Comparison of ENCODE assay signal across 8 cellular contexts in genomic region chr4:49109567-49110166, GRCh38.
DNase-seq lines count a peak whose midpoint lies in the region; ATAC-seq and TF ChIP-seq lines count a peak whose summit lies in the region.
"Not testable (repeated sequence)": the region's sequence is repeated elsewhere in the genome, so short reads cannot be mapped to it uniquely, and the experiment has no call there.

No MANE protein-coding gene starts in this region.

- H3K27me3 Mint-ChIP-seq in CD8-positive, alpha-beta T cell (ENCODE audit: low read depth); activated CD8-positive, alpha-beta T cell treated with anti-CD3 and anti-CD28 coated beads for 36 hours: not testable (repeated sequence)

- not testable (repeated sequence) for TF ChIP-seq CTCF in CD8-positive, alpha-beta T cell (IDR thresholded peaks at IDR 0.05); activated CD8-positive, alpha-beta T cell treated with anti-CD3 and anti-CD28 coated beads for 36 hours (IDR thresholded peaks at IDR 0.05); heart right ventricle (IDR thresholded peaks at IDR 0.05)

- 53 to 60% methylated on average over 10 of the region's 10 CpGs for WGBS in heart right ventricle, 2 donors

- not testable (repeated sequence) for H3K4me3 ChIP-seq in CD8-positive, alpha-beta T cell (ENCODE audit: low read depth, low read length); heart right ventricle

- intact Hi-C loops in CD8-positive, alpha-beta T cell (cut with DNase I, micrococcal nuclease); activated CD8-positive, alpha-beta T cell treated with anti-CD3 and anti-CD28 coated beads for 36 hours (cut with micrococcal nuclease); sciatic nerve (cut with DNase I): not testable (repeated sequence)
- intact Hi-C loops in heart right ventricle (cut with DNase I), result loop anchor here in 1 of 10 donors (10.0 kb wide), 1 partner anchor 45 kb away; no protein-coding TSS in a partner anchor

- H3K9me3 Mint-ChIP-seq in CD8-positive, alpha-beta T cell, result peaks cover 62% of the 10 kb centered on the region
- H3K9me3 Mint-ChIP-seq in activated CD8-positive, alpha-beta T cell treated with anti-CD3 and anti-CD28 coated beads for 36 hours, result peaks cover 67% of the 10 kb centered on the region

- POLR2A ChIA-PET in CD8-positive, alpha-beta T cell (lab: Charles Lee); activated CD8-positive, alpha-beta T cell treated with anti-CD3 and anti-CD28 coated beads for 36 hours (lab: Charles Lee): not testable (repeated sequence)

- not testable (repeated sequence) for H3K27ac Mint-ChIP-seq in CD8-positive, alpha-beta T cell; activated CD8-positive, alpha-beta T cell treated with anti-CD3 and anti-CD28 coated beads for 36 hours

- not testable (repeated sequence) for H3K27me3 ChIP-seq in CD8-positive, alpha-beta T cell (ENCODE audit: insufficient read depth, low read length); heart right ventricle

- H3K4me1 Mint-ChIP-seq in CD8-positive, alpha-beta T cell (ENCODE audit: low read depth); activated CD8-positive, alpha-beta T cell treated with anti-CD3 and anti-CD28 coated beads for 36 hours (ENCODE audit: low read depth): not testable (repeated sequence)

- CTCF ChIA-PET in CD8-positive, alpha-beta T cell (lab: Charles Lee); activated CD8-positive, alpha-beta T cell treated with anti-CD3 and anti-CD28 coated beads for 36 hours (lab: Charles Lee): not testable (repeated sequence)

- peaks cover 43% of the 10 kb centered on the region for H3K36me3 Mint-ChIP-seq in CD8-positive, alpha-beta T cell
- peaks cover 61% of the 10 kb centered on the region for H3K36me3 Mint-ChIP-seq in activated CD8-positive, alpha-beta T cell treated with anti-CD3 and anti-CD28 coated beads for 36 hours (ENCODE audit: low read depth)

- H3K27ac ChIP-seq in CD8-positive, alpha-beta T cell (ENCODE audit: low read depth, low read length); heart right ventricle: not testable (repeated sequence)

- peak; percentile 24 for ATAC-seq in CD8-positive, alpha-beta T cell
- ATAC-seq in GM19324 (IDR thresholded peaks at IDR 0.05; ENCODE audit: low FRiP score, unreplicated experiment) (peak; percentile 44), GM21619 (IDR thresholded peaks at IDR 0.05; ENCODE audit: unreplicated experiment) (peak; percentile 33), HG02938 (IDR thresholded peaks at IDR 0.05; ENCODE audit: unreplicated experiment) (peak; percentile 32), HG03432 (IDR thresholded peaks at IDR 0.05; ENCODE audit: unreplicated experiment) (peak; percentile 38), heart right ventricle (peak; percentile 45 to 79 (median 68)), sciatic nerve (peak; percentile 79)
- ATAC-seq in activated CD8-positive, alpha-beta T cell treated with anti-CD3 and anti-CD28 coated beads for 36 hours, result peak; percentile 36

- not testable (repeated sequence) for H3K4me3 Mint-ChIP-seq in CD8-positive, alpha-beta T cell; activated CD8-positive, alpha-beta T cell treated with anti-CD3 and anti-CD28 coated beads for 36 hours

- not testable (repeated sequence) for H3K9me3 ChIP-seq in CD8-positive, alpha-beta T cell (ENCODE audit: low read length)
- H3K9me3 ChIP-seq in heart right ventricle, result peaks cover 0 to 92% (median 47%) of the 10 kb centered on the region in 11 donors

- DNase-seq in CD8-positive, alpha-beta T cell; activated CD8-positive, alpha-beta T cell treated with anti-CD3 and anti-CD28 coated beads for 36 hours; heart right ventricle; sciatic nerve (ENCODE audit: low spot score): not testable (repeated sequence)

- not testable (repeated sequence) for H3K36me3 ChIP-seq in CD8-positive, alpha-beta T cell (ENCODE audit: insufficient read depth, low read length); heart right ventricle

- not testable (repeated sequence) for H3K4me1 ChIP-seq in CD8-positive, alpha-beta T cell (ENCODE audit: insufficient read depth, low read length); heart right ventricle

Comparison
In these comparisons a context has a peak if more than half of its experiments do, and no peak if none do; other contexts are left out.
1. ATAC-seq: peak in every context shown above with its lines; median percentile 79 in sciatic nerve; 68 in heart right ventricle; 44 in GM19324; 38 in HG03432; 36 in activated CD8-positive, alpha-beta T cell treated with anti-CD3 and anti-CD28 coated beads for 36 hours; 33 in GM21619; 32 in HG02938; 24 in CD8-positive, alpha-beta T cell.